In the genomic region with DNA sequence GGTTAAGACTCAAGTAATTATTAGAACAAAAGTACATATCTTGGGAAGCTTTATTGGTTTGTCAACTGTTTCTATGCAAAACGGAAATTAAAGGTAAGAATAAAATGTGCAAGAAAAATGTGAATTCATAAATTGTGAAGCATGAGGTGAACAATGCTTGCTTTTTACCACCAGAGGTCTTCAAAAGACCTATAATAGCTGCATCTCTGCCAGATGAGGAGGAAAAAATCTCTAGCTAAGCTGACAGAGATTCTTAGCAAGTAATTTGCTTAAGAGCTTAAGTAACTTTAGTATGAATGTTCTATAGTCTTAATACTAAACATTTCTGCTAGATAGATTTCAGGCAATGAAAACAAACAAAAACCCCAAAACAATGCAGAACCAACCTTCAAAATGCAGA, we compare ENCODE assay signal across 9 cellular contexts. TPM values are rescaled to one million over a fixed set of nuclear protein-coding genes. Genes with fewer than 3 reads are reported as not detected.
A peak's percentile ranks its signal among the peaks of the same experiment; 100 is the strongest.
DNase-seq lines count a peak whose midpoint lies in the region; ATAC-seq, FAIRE-seq and TF ChIP-seq lines count a peak whose summit lies in the region.
"Had no signal": no experiment of that assay in that cellular context is flagged by ENCODE, and none has a peak within 500 bp of the region (broad histone marks: within the 10 kb centered on the region; RNA-seq: fewer than 3 reads in every experiment).

No MANE protein-coding gene starts in this region.

- H3K27me3 Mint-ChIP-seq in activated CD4-positive, alpha-beta T cell treated with anti-CD3 and anti-CD28 coated beads, Interleukin-2, amount 10 ng/mL, durations not matched to agents 7 days and 5 days: peaks cover 11% of the 10 kb centered on the region

- FAIRE-seq in bronchial epithelial cell (lab: Jason Lieb, UNC): no peak

- POLR2A ChIA-PET in activated CD4-positive, alpha-beta T cell treated with anti-CD3 and anti-CD28 coated beads, Interleukin-2, amount 10 ng/mL, durations not matched to agents 7 days and 5 days (lab: Charles Lee): interaction anchor here (0.6 kb wide), 1 partner anchor 128 kb away, joined by 3 read pairs; no protein-coding TSS in a partner anchor

- H3K27ac Mint-ChIP-seq in activated CD4-positive, alpha-beta T cell treated with anti-CD3 and anti-CD28 coated beads, Interleukin-2, amount 10 ng/mL, durations not matched to agents 7 days and 5 days: no peak overlapping the region

- H3K27me3 ChIP-seq in bronchial epithelial cell (ENCODE audit: control insufficient read depth, insufficient read depth, low read length) (no peaks in the 10 kb centered on the region), prostate gland (replicated peaks; ENCODE audit: insufficient read depth) (no peaks in the 10 kb centered on the region)
- H3K27me3 ChIP-seq: transverse colon had no signal

- H3K9me3 Mint-ChIP-seq in activated CD4-positive, alpha-beta T cell treated with anti-CD3 and anti-CD28 coated beads, Interleukin-2, amount 10 ng/mL, durations not matched to agents 7 days and 5 days: no peaks in the 10 kb centered on the region

- no peaks in the 10 kb centered on the region for H3K4me1 ChIP-seq in prostate gland (replicated peaks)
- H3K4me1 ChIP-seq: transverse colon had no signal

- H3K4me1 Mint-ChIP-seq in activated CD4-positive, alpha-beta T cell treated with anti-CD3 and anti-CD28 coated beads, Interleukin-2, amount 10 ng/mL, durations not matched to agents 7 days and 5 days: no peaks in the 10 kb centered on the region

- TF ChIP-seq CTCF in bronchial epithelial cell (IDR thresholded peaks at IDR 0.05; ENCODE audit: insufficient read depth, low read length, severe bottlenecking): peak; percentile 35
- TF ChIP-seq CTCF in prostate gland (IDR thresholded peaks at IDR 0.05): no peak

- H3K9me3 ChIP-seq in prostate gland: no peaks in the 10 kb centered on the region
- H3K9me3 ChIP-seq: transverse colon had no signal

- H3K27ac ChIP-seq in prostate gland: no peak overlapping the region
- H3K27ac ChIP-seq: transverse colon had no signal

- ATAC-seq in GM18517 (IDR thresholded peaks at IDR 0.05; ENCODE audit: unreplicated experiment): peak; percentile 73
- ATAC-seq in HG03565 (IDR thresholded peaks at IDR 0.05; ENCODE audit: unreplicated experiment): peak; percentile 76

- CTCF ChIA-PET in activated CD4-positive, alpha-beta T cell treated with anti-CD3 and anti-CD28 coated beads, Interleukin-2, amount 10 ng/mL, durations not matched to agents 7 days and 5 days (lab: Charles Lee): interaction anchor here (1.0 to 1.3 kb wide), 2 partner anchors 9 to 532 kb away, joined by 3 read pairs; no protein-coding TSS in a partner anchor

- DNase-seq in A172 (ENCODE audit: low spot score): peak; percentile 30
- DNase-seq in bronchial epithelial cell (ENCODE audit: low read depth): peak; percentile 34
- no peak for DNase-seq in NCI-H526 treated with DMSO at 0.1 percent for 48 hours (lab: John Stamatoyannopoulos, UW)
- DNase-seq in prostate gland (ENCODE audit: low spot score): no peak
- no peak for DNase-seq in EL
- DNase-seq in activated CD4-positive, alpha-beta T cell treated with anti-CD3 and anti-CD28 coated beads, Interleukin-2, amount 10 ng/mL, durations not matched to agents 7 days and 5 days: no peak
- DNase-seq: transverse colon had no signal

- 50% methylated on average over 1 of the region's 1 CpG for WGBS in prostate gland

- H3K4me3 ChIP-seq in bronchial epithelial cell (ENCODE audit: low read depth, low read length) (no peak overlapping the region), prostate gland (no peak overlapping the region)
- H3K4me3 ChIP-seq: transverse colon had no signal

- intact Hi-C loops in prostate gland (cut with DNase I): no loop called here

- H3K36me3 ChIP-seq in bronchial epithelial cell (ENCODE audit: control insufficient read depth, insufficient read depth, low read length) (no peaks in the 10 kb centered on the region), prostate gland (no peaks in the 10 kb centered on the region)
- H3K36me3 ChIP-seq: transverse colon had no signal

- no peak overlapping the region for H3K4me3 Mint-ChIP-seq in activated CD4-positive, alpha-beta T cell treated with anti-CD3 and anti-CD28 coated beads, Interleukin-2, amount 10 ng/mL, durations not matched to agents 7 days and 5 days

- no peaks in the 10 kb centered on the region for H3K36me3 Mint-ChIP-seq in activated CD4-positive, alpha-beta T cell treated with anti-CD3 and anti-CD28 coated beads, Interleukin-2, amount 10 ng/mL, durations not matched to agents 7 days and 5 days (ENCODE audit: low read depth)

- TF ChIP-seq POLR2A in prostate gland (IDR thresholded peaks at IDR 0.05): no peak

RNA-seq across cellular contexts. Expression of gene MRPS30, which starts 54.1 kb away (rescaled TPM):
- total RNA-seq in A172 (2014; rRNA removed; shearing (Covaris generic)): 119 and 141 TPM in 2 replicates
- total RNA-seq in bronchial epithelial cell: 46.7 and 61.6 TPM in 2 replicates
- 10 to 100 TPM; 77.7 to 78.0 TPM for total RNA-seq in prostate gland
- total RNA-seq in activated CD4-positive, alpha-beta T cell treated with anti-CD3 and anti-CD28 coated beads, Interleukin-2, amount 10 ng/mL, durations not matched to agents 7 days and 5 days: 10 to 100 TPM; 37.8 to 42.5 TPM

Comparison
In these comparisons a context has a peak if more than half of its experiments do, and no peak if none do; other contexts are left out.
1. DNase-seq: peak in A172 (single experiment) and bronchial epithelial cell (single experiment); none in NCI-H526 treated with DMSO at 0.1 percent for 48 hours (single experiment), prostate gland (single experiment), EL (single experiment) and activated CD4-positive, alpha-beta T cell treated with anti-CD3 and anti-CD28 coated beads, Interleukin-2, amount 10 ng/mL, durations not matched to agents 7 days and 5 days (single experiment).